Comparison of ENCODE assay signal across 26 cellular contexts in genomic region chr7:4240813-4241612, GRCh38.
"Had no signal": no experiment of that assay in that cellular context is flagged by ENCODE, and none has a peak within 500 bp of the region (broad histone marks: within the 10 kb centered on the region; RNA-seq: fewer than 3 reads in every experiment).

No MANE protein-coding gene starts in this region.

- DNase-seq: colonic mucosa; effector CD8-positive, alpha-beta T cell; foreskin keratinocyte; heart left ventricle; kidney; mesenchymal stem cell; mucosa of descending colon; naive B cell; pancreas; stimulated activated CD4-positive, alpha-beta T cell treated with anti-CD3 and anti-CD28 coated beads, Interleukin-4, amount 100 ng/mL, for 4 hours had no signal

- H3K36me3 Mint-ChIP-seq: natural killer cell treated with Interleukin-12 subunit alpha and Interleukin-12 subunit beta and Interleukin-15 and Interleukin-18, amount 100 ng/mL, for 72 hours; stimulated activated memory B cell treated with anti-CD40 and anti-IgM and Interleukin-4, amounts not matched to agents 10 μg/mL and 1 μg/mL and 100 μg/mL, for 72 hours had no signal

- H3K27me3 ChIP-seq: colonic mucosa, esophagus muscularis mucosa, foreskin keratinocyte, gastroesophageal sphincter, heart left ventricle, hepatocyte, neutrophil, pancreas, sigmoid colon, tibial nerve, vagina had no signal

- H3K27ac Mint-ChIP-seq: dendritic cell treated with granulocyte-macrophage colony-stimulating factor and Interleukin-4, amounts not matched to agents 40 ng/mL and 50 ng/mL, for 4 days; mesothelial cell of epicardium; natural killer cell treated with Interleukin-12 subunit alpha and Interleukin-12 subunit beta and Interleukin-15 and Interleukin-18, amount 100 ng/mL, for 72 hours; stimulated activated memory B cell treated with anti-CD40 and anti-IgM and Interleukin-4, amounts not matched to agents 10 μg/mL and 1 μg/mL and 100 μg/mL, for 72 hours had no signal

- H3K9me3 ChIP-seq: colonic mucosa, mucosa of descending colon, neutrophil, pancreas, thoracic aorta, vagina had no signal

- H3K4me3 ChIP-seq: colonic mucosa, esophagus muscularis mucosa, gastroesophageal sphincter, heart left ventricle, hepatocyte, mucosa of descending colon, pancreas, sigmoid colon, thoracic aorta, tibial nerve, vagina had no signal

- H3K4me3 Mint-ChIP-seq: dendritic cell treated with granulocyte-macrophage colony-stimulating factor and Interleukin-4, amounts not matched to agents 40 ng/mL and 50 ng/mL, for 4 days; mesothelial cell of epicardium; naive B cell; natural killer cell treated with Interleukin-12 subunit alpha and Interleukin-12 subunit beta and Interleukin-15 and Interleukin-18, amount 100 ng/mL, for 72 hours; neural crest cell; stimulated activated memory B cell treated with anti-CD40 and anti-IgM and Interleukin-4, amounts not matched to agents 10 μg/mL and 1 μg/mL and 100 μg/mL, for 72 hours; stimulated activated naive CD8-positive, alpha-beta T cell treated with anti-CD3 and anti-CD28 coated beads, Interleukin-15, Interleukin-2, amounts not matched to agents 100 ng/mL and 50 ng/mL, for 24 hours had no signal

- ATAC-seq: foreskin keratinocyte; gastroesophageal sphincter; heart left ventricle; left lobe of liver; mucosa of descending colon; pancreas; stimulated activated memory B cell treated with anti-CD40 and anti-IgM and Interleukin-4, amounts not matched to agents 10 μg/mL and 1 μg/mL and 100 μg/mL, for 72 hours had no signal

- H3K9me3 Mint-ChIP-seq: natural killer cell treated with Interleukin-12 subunit alpha and Interleukin-12 subunit beta and Interleukin-15 and Interleukin-18, amount 100 ng/mL, for 72 hours; neural crest cell; stimulated activated memory B cell treated with anti-CD40 and anti-IgM and Interleukin-4, amounts not matched to agents 10 μg/mL and 1 μg/mL and 100 μg/mL, for 72 hours had no signal

- H3K27me3 Mint-ChIP-seq: dendritic cell treated with granulocyte-macrophage colony-stimulating factor and Interleukin-4, amounts not matched to agents 40 ng/mL and 50 ng/mL, for 4 days; naive B cell; natural killer cell treated with Interleukin-12 subunit alpha and Interleukin-12 subunit beta and Interleukin-15 and Interleukin-18, amount 100 ng/mL, for 72 hours; progenitor cell of endocrine pancreas; stimulated activated naive CD8-positive, alpha-beta T cell treated with anti-CD3 and anti-CD28 coated beads, Interleukin-15, Interleukin-2, amounts not matched to agents 100 ng/mL and 50 ng/mL, for 24 hours had no signal

- H3K36me3 ChIP-seq: colonic mucosa, heart left ventricle, neutrophil, thoracic aorta, vagina had no signal

- H3K4me1 ChIP-seq: colonic mucosa, esophagus muscularis mucosa, foreskin keratinocyte, gastroesophageal sphincter, heart left ventricle, pancreas, sigmoid colon, tibial nerve, vagina had no signal
